8 cellular contexts compared by ENCODE assay signal in genomic region chr17:59620518-59621259, GRCh38. TPM values are rescaled to one million over a fixed set of nuclear protein-coding genes. Genes with fewer than 3 reads are reported as not detected.
DNase-seq lines count a peak whose midpoint lies in the region; ATAC-seq lines count a peak whose summit lies in the region.

No MANE protein-coding gene starts in this region.

- H3K4me3 ChIP-seq in endocrine pancreas (ENCODE audit: control insufficient read depth, insufficient read depth, low read length) (peak overlapping the region; percentile 90), mucosa of rectum (ENCODE audit: low read length in 2 of 2) (peak overlapping the region; percentile 98 to 100)

- peak overlapping the region; percentile 97 for H3K27ac Mint-ChIP-seq in stimulated activated naive B cell treated with anti-CD40 and anti-IgM and Interleukin-4, amounts not matched to agents 10 μg/mL and 1 μg/mL and 100 μg/mL, for 72 hours

- H3K27me3 Mint-ChIP-seq in stimulated activated naive B cell treated with anti-CD40 and anti-IgM and Interleukin-4, amounts not matched to agents 10 μg/mL and 1 μg/mL and 100 μg/mL, for 72 hours = no peaks in the 10 kb centered on the region

- peak overlapping the region; percentile 88 to 92 for H3K4me3 Mint-ChIP-seq in stimulated activated naive B cell treated with anti-CD40 and anti-IgM and Interleukin-4, amounts not matched to agents 10 μg/mL and 1 μg/mL and 100 μg/mL, for 72 hours

- peak overlapping the region; percentile 98 to 99 for H3K27ac ChIP-seq in mucosa of rectum (ENCODE audit: low read depth in 2 of 2, low read length in 2 of 2)

- H3K4me1 Mint-ChIP-seq in stimulated activated naive B cell treated with anti-CD40 and anti-IgM and Interleukin-4, amounts not matched to agents 10 μg/mL and 1 μg/mL and 100 μg/mL, for 72 hours = peaks cover 17 to 46% of the 10 kb centered on the region in 2 donors

- peaks cover 35% of the 10 kb centered on the region for H3K4me1 ChIP-seq in endocrine pancreas (ENCODE audit: control insufficient read depth, insufficient read depth, low read length)
- H3K4me1 ChIP-seq in mucosa of rectum (ENCODE audit: control insufficient read depth in 2 of 2, insufficient read depth in 2 of 2, low read length in 2 of 2) = peaks cover 32 to 41% of the 10 kb centered on the region in 2 donors

- H3K36me3 Mint-ChIP-seq in stimulated activated naive B cell treated with anti-CD40 and anti-IgM and Interleukin-4, amounts not matched to agents 10 μg/mL and 1 μg/mL and 100 μg/mL, for 72 hours = peaks cover 14 to 24% of the 10 kb centered on the region in 2 donors

- H3K36me3 ChIP-seq in endocrine pancreas (ENCODE audit: control insufficient read depth, insufficient read depth, low read length) (no peaks in the 10 kb centered on the region), mucosa of rectum (ENCODE audit: control insufficient read depth in 2 of 2, insufficient read depth in 2 of 2, low read length in 2 of 2) (peaks cover 0 to under 1% of the 10 kb centered on the region in 2 donors)

- H3K9ac ChIP-seq in endocrine pancreas (ENCODE audit: control insufficient read depth, insufficient read depth, low read length) = peak overlapping the region; percentile 91
- peak overlapping the region; percentile 92 to 99 for H3K9ac ChIP-seq in mucosa of rectum (ENCODE audit: low read depth in 1 of 2, low read length in 2 of 2)

- intact Hi-C loops in Right ventricle myocardium inferior (cut with DNase I) (no loop called here), cardiac septum (cut with DNase I) (no loop called here)

- H3K9me3 ChIP-seq in endocrine pancreas (ENCODE audit: control insufficient read depth, low read length) (no peaks in the 10 kb centered on the region), mucosa of rectum (ENCODE audit: control insufficient read depth in 2 of 2, low read length in 2 of 2) (no peaks in the 10 kb centered on the region)

- DNase-seq in Right ventricle myocardium inferior (ENCODE audit: missing footprints) = peak; percentile 60
- DNase-seq in cardiac septum (ENCODE audit: low spot score) = no peak
- peak; percentile 44 for DNase-seq in NCI-H748 (lab: John Stamatoyannopoulos, UW; ENCODE audit: unreplicated experiment)
- peak; percentile 10 for DNase-seq in activated CD8-positive, alpha-beta memory T cell treated with anti-CD3 and anti-CD28 coated beads, Interleukin-2, amount 50 U/mL, for 24 hours (ENCODE audit: extremely low read depth)
- no peak for DNase-seq in stimulated activated naive B cell treated with anti-CD40 and anti-IgM and Interleukin-4, amounts not matched to agents 10 μg/mL and 1 μg/mL and 100 μg/mL, for 72 hours

- H3K27me3 ChIP-seq in endocrine pancreas (ENCODE audit: control insufficient read depth, insufficient read depth, low read length) = no peaks in the 10 kb centered on the region
- no peaks in the 10 kb centered on the region for H3K27me3 ChIP-seq in mucosa of rectum (ENCODE audit: control insufficient read depth in 2 of 2, insufficient read depth in 2 of 2, low read length in 2 of 2)

- ATAC-seq in Right ventricle myocardium inferior (peak; percentile 9), GM18873 (IDR thresholded peaks at IDR 0.05; ENCODE audit: low FRiP score, unreplicated experiment) (no peak)
- ATAC-seq in stimulated activated naive B cell treated with anti-CD40 and anti-IgM and Interleukin-4, amounts not matched to agents 10 μg/mL and 1 μg/mL and 100 μg/mL, for 72 hours (replicated peaks) = peak in 1 of 2 donors; percentile 11

- H3K9me3 Mint-ChIP-seq in stimulated activated naive B cell treated with anti-CD40 and anti-IgM and Interleukin-4, amounts not matched to agents 10 μg/mL and 1 μg/mL and 100 μg/mL, for 72 hours = no peaks in the 10 kb centered on the region

RNA-seq across cellular contexts. Expression of gene CLTC, which starts 1.0 kb away (rescaled TPM):
- 136 TPM for total RNA-seq in Right ventricle myocardium inferior
- total RNA-seq in cardiac septum = 204 TPM

RNA-seq across cellular contexts. Expression of gene DHX40, which starts 55.3 kb away (rescaled TPM):
- total RNA-seq in Right ventricle myocardium inferior = 18.0 TPM
- total RNA-seq in cardiac septum = 18.2 TPM

Comparison
In these comparisons a context has a peak if more than half of its experiments do, and no peak if none do; other contexts are left out.
1. DNase-seq: peak in Right ventricle myocardium inferior (single experiment), NCI-H748 (single experiment) and activated CD8-positive, alpha-beta memory T cell treated with anti-CD3 and anti-CD28 coated beads, Interleukin-2, amount 50 U/mL, for 24 hours (single experiment); none in cardiac septum (single experiment) and stimulated activated naive B cell treated with anti-CD40 and anti-IgM and Interleukin-4, amounts not matched to agents 10 μg/mL and 1 μg/mL and 100 μg/mL, for 72 hours (single experiment).